8 cellular contexts compared by ENCODE assay signal in genomic region chr6:26330835-26331808, GRCh38. TPM values are rescaled to one million over a fixed set of nuclear protein-coding genes. Genes with fewer than 3 reads are reported as not detected.
DNase-seq lines count a peak whose midpoint lies in the region; ATAC-seq, FAIRE-seq and TF ChIP-seq lines count a peak whose summit lies in the region.

No MANE protein-coding gene starts in this region.

- peak overlapping the region; percentile 87 for H3K4me3 Mint-ChIP-seq in activated CD4-positive, alpha-beta T cell treated with anti-CD3 and anti-CD28 coated beads, Interleukin-2, amount 10 ng/mL, durations not matched to agents 24 days and 14 days

- H3K9me3 Mint-ChIP-seq in activated CD4-positive, alpha-beta T cell treated with anti-CD3 and anti-CD28 coated beads, Interleukin-2, amount 10 ng/mL, durations not matched to agents 24 days and 14 days: peaks cover 1% of the 10 kb centered on the region

- TF ChIP-seq CTCF in epithelial cell of esophagus (IDR thresholded peaks at IDR 0.05; ENCODE audit: insufficient read depth, low read depth, low read length, missing control alignments): no peak

- peaks cover 47% of the 10 kb centered on the region for H3K4me1 Mint-ChIP-seq in activated CD4-positive, alpha-beta T cell treated with anti-CD3 and anti-CD28 coated beads, Interleukin-2, amount 10 ng/mL, durations not matched to agents 24 days and 14 days

- ATAC-seq in GM19035 (IDR thresholded peaks at IDR 0.05; ENCODE audit: unreplicated experiment) (peak; percentile 38), GM18505 (IDR thresholded peaks at IDR 0.05; ENCODE audit: unreplicated experiment) (no peak), HG03025 (IDR thresholded peaks at IDR 0.05; ENCODE audit: low FRiP score, unreplicated experiment) (no peak)

- H3K4me3 ChIP-seq in epithelial cell of esophagus (ENCODE audit: low read length): peak overlapping the region; percentile 57

- peaks cover 2% of the 10 kb centered on the region for H3K36me3 Mint-ChIP-seq in activated CD4-positive, alpha-beta T cell treated with anti-CD3 and anti-CD28 coated beads, Interleukin-2, amount 10 ng/mL, durations not matched to agents 24 days and 14 days (ENCODE audit: low read depth)

- DNase-seq in NCI-H2081 (lab: John Stamatoyannopoulos, UW): peak; percentile 61 to 78
- DNase-seq in activated CD4-positive, alpha-beta T cell treated with anti-CD3 and anti-CD28 coated beads, Interleukin-2, amount 10 ng/mL, durations not matched to agents 24 days and 14 days: peak; percentile 84
- peak; percentile 67 for DNase-seq in epithelial cell of esophagus (ENCODE audit: low read depth)
- peak; percentile 39 to 45 for DNase-seq in stimulated activated CD4-positive, alpha-beta T cell treated with anti-CD3 and anti-CD28 coated beads, Interleukin-1b, Interleukin-23, amount 100 ng/mL, for 4 hours (ENCODE audit: low read depth in 2 of 2)
- no peak for DNase-seq in GM12892 (ENCODE audit: insufficient read length)

- TF ChIP-seq POLR2A in GM18505 (IDR thresholded peaks at IDR 0.05; ENCODE audit: borderline replicate concordance, extremely low read depth, insufficient read depth, insufficient read length) (no peak), GM12892 (IDR thresholded peaks at IDR 0.05; ENCODE audit: low read depth, low read length) (no peak)

- no peak for FAIRE-seq in GM12892 (lab: Jason Lieb, UNC)

- intact Hi-C loops in activated CD4-positive, alpha-beta T cell treated with anti-CD3 and anti-CD28 coated beads, Interleukin-2, amount 10 ng/mL, durations not matched to agents 24 days and 14 days (cut with micrococcal nuclease): loop anchor here (1.0 to 5.0 kb wide), 5 partner anchors 9 to 826 kb away; partner anchors contain the start of gene BTN3A2

- peak overlapping the region; percentile 86 for H3K27ac Mint-ChIP-seq in activated CD4-positive, alpha-beta T cell treated with anti-CD3 and anti-CD28 coated beads, Interleukin-2, amount 10 ng/mL, durations not matched to agents 24 days and 14 days

- H3K27me3 Mint-ChIP-seq in activated CD4-positive, alpha-beta T cell treated with anti-CD3 and anti-CD28 coated beads, Interleukin-2, amount 10 ng/mL, durations not matched to agents 24 days and 14 days: peaks cover 25% of the 10 kb centered on the region

RNA-seq across cellular contexts. Expression of gene BTN3A2, which starts 33.9 kb away (rescaled TPM):
- total RNA-seq in activated CD4-positive, alpha-beta T cell treated with anti-CD3 and anti-CD28 coated beads, Interleukin-2, amount 10 ng/mL, durations not matched to agents 24 days and 14 days: 48.0 and 50.8 TPM in 2 replicates
- polyA plus RNA-seq in GM12892 (2012; ENCODE audit: missing spikeins): 65.0 TPM

RNA-seq across cellular contexts. Expression of gene BTN2A2, which starts 51.8 kb away (rescaled TPM):
- total RNA-seq in activated CD4-positive, alpha-beta T cell treated with anti-CD3 and anti-CD28 coated beads, Interleukin-2, amount 10 ng/mL, durations not matched to agents 24 days and 14 days: 23.8 and 25.0 TPM in 2 replicates
- 40.1 TPM for polyA plus RNA-seq in GM12892 (2012; ENCODE audit: missing spikeins)
